Comparison of ENCODE assay signal across 9 cellular contexts in genomic region chr21:38269567-38269917, GRCh38. TPM values are rescaled to one million over a fixed set of nuclear protein-coding genes. Genes with fewer than 3 reads are reported as not detected.
DNase-seq lines count a peak whose midpoint lies in the region; ATAC-seq, FAIRE-seq and TF ChIP-seq lines count a peak whose summit lies in the region.
"Had no signal": no experiment of that assay in that cellular context is flagged by ENCODE, and none has a peak within 500 bp of the region (broad histone marks: within the 10 kb centered on the region; RNA-seq: fewer than 3 reads in every experiment).

No MANE protein-coding gene starts in this region.

- TF ChIP-seq CTCF in esophagus muscularis mucosa (IDR thresholded peaks at IDR 0.05): no peak

- DNase-seq in EH (ENCODE audit: low read depth) (peak; percentile 36), adipocyte (ENCODE audit: low read depth) (no peak), urothelium cell line (ENCODE audit: low spot score) (no peak), esophagus muscularis mucosa (ENCODE audit: extremely low spot score) (no peak), kidney tubule cell (ENCODE audit: low spot score) (no peak)
- no peak for DNase-seq in T-helper 2 cell treated with Interferon-gamma antibody and Interleukin-4, amounts not matched to agents 5 μg/mL and 100 μg/mL, for 36 hours (ENCODE audit: low spot score)
- DNase-seq: activated CD4-positive, alpha-beta T cell treated with anti-CD3 and anti-CD28 coated beads for 4 hours had no signal

- H3K9me3 ChIP-seq in adipocyte (ENCODE audit: control insufficient read depth, low read length) (no peaks in the 10 kb centered on the region), esophagus muscularis mucosa (no peaks in the 10 kb centered on the region)

- H3K27ac ChIP-seq in esophagus muscularis mucosa (replicated peaks in 1 of 4): no peak overlapping the region

- no peaks in the 10 kb centered on the region for H3K36me3 Mint-ChIP-seq in T-helper 2 cell treated with Interferon-gamma antibody and Interleukin-4, amounts not matched to agents 5 μg/mL and 100 μg/mL, for 36 hours (ENCODE audit: low read depth)

- H3K4me1 ChIP-seq in adipocyte (ENCODE audit: control insufficient read depth, insufficient read depth, low read length) (peaks cover 59% of the 10 kb centered on the region), esophagus muscularis mucosa (no peaks in the 10 kb centered on the region)

- peaks cover 8% of the 10 kb centered on the region for H3K4me1 Mint-ChIP-seq in T-helper 2 cell treated with Interferon-gamma antibody and Interleukin-4, amounts not matched to agents 5 μg/mL and 100 μg/mL, for 36 hours (ENCODE audit: low read depth)

- no peaks in the 10 kb centered on the region for H3K9me3 Mint-ChIP-seq in T-helper 2 cell treated with Interferon-gamma antibody and Interleukin-4, amounts not matched to agents 5 μg/mL and 100 μg/mL, for 36 hours

- WGBS in esophagus muscularis mucosa: 33% methylated on average over 2 of the region's 2 CpGs

- no peak overlapping the region for H3K4me3 Mint-ChIP-seq in T-helper 2 cell treated with Interferon-gamma antibody and Interleukin-4, amounts not matched to agents 5 μg/mL and 100 μg/mL, for 36 hours

- ATAC-seq in GM19351 (IDR thresholded peaks at IDR 0.05; ENCODE audit: unreplicated experiment) (peak; percentile 80), HG02938 (IDR thresholded peaks at IDR 0.05; ENCODE audit: unreplicated experiment) (peak; percentile 80)

- intact Hi-C loops in esophagus muscularis mucosa (cut with DNase I): no loop called here

- no peak for TF ChIP-seq POLR2A in esophagus muscularis mucosa (IDR thresholded peaks at IDR 0.05; ENCODE audit: low read depth)

- no peak for TF ChIP-seq EP300 in esophagus muscularis mucosa (IDR thresholded peaks at IDR 0.05)

- FAIRE-seq in urothelium cell line (lab: Jason Lieb, UNC): no peak

- peaks cover 4% of the 10 kb centered on the region for H3K27me3 Mint-ChIP-seq in T-helper 2 cell treated with Interferon-gamma antibody and Interleukin-4, amounts not matched to agents 5 μg/mL and 100 μg/mL, for 36 hours (ENCODE audit: low read depth)

- H3K36me3 ChIP-seq in adipocyte (ENCODE audit: control insufficient read depth, insufficient read depth, low read length, severe bottlenecking) (no peaks in the 10 kb centered on the region), esophagus muscularis mucosa (no peaks in the 10 kb centered on the region)

- H3K27ac Mint-ChIP-seq in T-helper 2 cell treated with Interferon-gamma antibody and Interleukin-4, amounts not matched to agents 5 μg/mL and 100 μg/mL, for 36 hours: no peak overlapping the region

- H3K9ac ChIP-seq in adipocyte (ENCODE audit: low read length): peak overlapping the region; percentile 79

- no peaks in the 10 kb centered on the region for H3K27me3 ChIP-seq in adipocyte (replicated peaks; ENCODE audit: control insufficient read depth, insufficient read depth, low read length)
- H3K27me3 ChIP-seq in esophagus muscularis mucosa: no peaks in the 10 kb centered on the region

- no peak overlapping the region for H3K4me3 ChIP-seq in adipocyte (ENCODE audit: low read length)
- no peak overlapping the region for H3K4me3 ChIP-seq in esophagus muscularis mucosa

RNA-seq across cellular contexts. Expression of gene KCNJ15, which starts 12.8 kb away (rescaled TPM):
- total RNA-seq in esophagus muscularis mucosa: 1 to 10 TPM in 2 of 4 donors, not detected in 2; 1.2 to 1.6 TPM
